In genomic region chr20:45968801-45969711, GRCh38 we compare ENCODE assay signal across 9 cellular contexts. TPM values are rescaled to one million over a fixed set of nuclear protein-coding genes. Genes with fewer than 3 reads are reported as not detected.
A peak's percentile ranks its signal among the peaks of the same experiment; 100 is the strongest.
DNase-seq lines count a peak whose midpoint lies in the region; ATAC-seq, FAIRE-seq and TF ChIP-seq lines count a peak whose summit lies in the region.
"Had no signal": no experiment of that assay in that cellular context is flagged by ENCODE, and none has a peak within 500 bp of the region (broad histone marks: within the 10 kb centered on the region; RNA-seq: fewer than 3 reads in every experiment).

No MANE protein-coding gene starts in this region.

- H4K20me1 ChIP-seq in K562 (replicated peaks; ENCODE audit: control insufficient read depth, insufficient read depth, low read length) = no peaks in the 10 kb centered on the region

- TF ChIP-seq RAD21 in K562 (CRISPR knock-in tag; conservative IDR thresholded peaks at IDR 0.05 in 1 of 2, IDR thresholded peaks at IDR 0.05 in 1 of 2) = no peak

- no peaks in the 10 kb centered on the region for H3K9me1 ChIP-seq in K562 (ENCODE audit: control insufficient read depth, insufficient read depth, low read length)

- H3K9ac ChIP-seq in K562 (ENCODE audit: insufficient read depth in 1 of 2, low read depth in 2 of 2, low read length in 2 of 2) = peak overlapping the region in 1 of 2 experiments; percentile 74; a peak in 2 of 4 replicates

- no peak for TF ChIP-seq POLR2A in K562 (conservative IDR thresholded peaks at IDR 0.05)

- peaks cover 10% of the 10 kb centered on the region for H3K27me3 Mint-ChIP-seq in CD4-positive, CD25-positive, alpha-beta regulatory T cell
- H3K27me3 Mint-ChIP-seq in nephron (ENCODE audit: low read depth) = peaks cover 3% of the 10 kb centered on the region

- H3K9me3 Mint-ChIP-seq in CD4-positive, CD25-positive, alpha-beta regulatory T cell = no peaks in the 10 kb centered on the region
- no peaks in the 10 kb centered on the region for H3K9me3 Mint-ChIP-seq in nephron
- H3K9me3 Mint-ChIP-seq: mesothelial cell of epicardium had no signal

- H3K79me2 ChIP-seq in K562 (ENCODE audit: control insufficient read depth, insufficient read depth, low read length) = peaks cover 14% of the 10 kb centered on the region

- H3K27ac ChIP-seq in CD4-positive, CD25-positive, alpha-beta regulatory T cell (ENCODE audit: insufficient read depth, low read length, poor library complexity, severe bottlenecking) = no peak overlapping the region
- H3K27ac ChIP-seq in K562 (ENCODE audit: extremely low read depth, low read depth, low read length) = no peak overlapping the region; the same call in 2 of the 3 replicates
- H3K27ac ChIP-seq in foreskin keratinocyte = no peak overlapping the region

- POLR2A ChIA-PET in K562 (lab: Yijun Ruan, JAX) = interaction anchor here (0.6 to 5.6 kb wide), 12 partner anchors 7 to 178 kb away, joined by 3 to 32 read pairs (median 4); partner anchors contain the start of genes DNTTIP1, PCIF1, SNX21 and WFDC3

- in situ Hi-C loops in K562 (cut with MboI) = no loop called here

- CTCF ChIA-PET in K562 (lab: Yijun Ruan, JAX; ENCODE audit: low intra/inter-chr PET ratio) = interaction anchor here (0.7 to 1.2 kb wide), 3 partner anchors 13 to 380 kb away, joined by 3 to 4 read pairs (median 4); no protein-coding TSS in a partner anchor

- peaks cover 32% of the 10 kb centered on the region for H3K4me1 ChIP-seq in CD4-positive, CD25-positive, alpha-beta regulatory T cell (ENCODE audit: control insufficient read depth, insufficient read depth, low read length, poor library complexity, severe bottlenecking)
- H3K4me1 ChIP-seq in K562 (replicated peaks in 1 of 2; ENCODE audit: control insufficient read depth in 2 of 2, insufficient read depth in 2 of 2, low read length in 2 of 2) (peaks cover 6 to 28% of the 10 kb centered on the region in 2 experiments; a peak in 4 of 5 replicates), foreskin keratinocyte (peaks cover 14% of the 10 kb centered on the region)

- no peak for FAIRE-seq in K562 (lab: Jason Lieb, UNC)

- intact Hi-C loops in K562 (cut with micrococcal nuclease) = no loop called here

- H3K27ac Mint-ChIP-seq in CD4-positive, CD25-positive, alpha-beta regulatory T cell = peak overlapping the region in 2 of 3 donors; percentile 91 to 100
- H3K27ac Mint-ChIP-seq in nephron = peak overlapping the region in 2 of 3 experiments; percentile 100

- H3K27me3 ChIP-seq in CD4-positive, CD25-positive, alpha-beta regulatory T cell (ENCODE audit: control insufficient read depth, insufficient read depth, low read length) = no peaks in the 10 kb centered on the region
- H3K27me3 ChIP-seq in K562 (ENCODE audit: control insufficient read depth in 2 of 2, insufficient read depth in 2 of 2, low read length in 2 of 2) (no peaks in the 10 kb centered on the region), foreskin keratinocyte (no peaks in the 10 kb centered on the region)

- no peak for TF ChIP-seq EP300 in K562 (IDR thresholded peaks at IDR 0.05; ENCODE audit: low read length)

- H3K36me3 ChIP-seq in CD4-positive, CD25-positive, alpha-beta regulatory T cell (ENCODE audit: control insufficient read depth, insufficient read depth, low read length) = peaks cover 48% of the 10 kb centered on the region
- H3K36me3 ChIP-seq in K562 (ENCODE audit: control insufficient read depth, insufficient read depth, low read length) = peaks cover 53% of the 10 kb centered on the region; the same call in 2 of the 3 replicates

- H3K4me3 Mint-ChIP-seq in CD4-positive, CD25-positive, alpha-beta regulatory T cell = peak overlapping the region in 3 of 4 donors; percentile 95 to 96 (median 96)
- peak overlapping the region; percentile 87 to 90 (median 88) for H3K4me3 Mint-ChIP-seq in nephron

- H3K4me3 ChIP-seq in CD4-positive, CD25-positive, alpha-beta regulatory T cell (ENCODE audit: low read depth, low read length) = peak overlapping the region; percentile 96
- no peak overlapping the region for H3K4me3 ChIP-seq in K562

- WGBS in K562 (ENCODE audit: insufficient coverage, low coverage, missing lambda C conversion rate) = 54% methylated on average over 12 of the region's 14 CpGs

- H3K36me3 Mint-ChIP-seq in CD4-positive, CD25-positive, alpha-beta regulatory T cell = peaks cover 9% of the 10 kb centered on the region
- peaks cover 15% of the 10 kb centered on the region for H3K36me3 Mint-ChIP-seq in nephron (ENCODE audit: low read depth)

- H3K9me3 ChIP-seq in CD4-positive, CD25-positive, alpha-beta regulatory T cell (ENCODE audit: control insufficient read depth in 2 of 2, low read length in 2 of 2) = no peaks in the 10 kb centered on the region
- H3K9me3 ChIP-seq in K562 (replicated peaks; ENCODE audit: control insufficient read depth, insufficient read depth, low read depth, low read length) = no peaks in the 10 kb centered on the region

- no TSS peak for BruUV-seq in K562 (replicated peaks; lab: Mats Ljungman, UMichigan)

- no peak overlapping the region for H3K4me2 ChIP-seq in K562 (ENCODE audit: insufficient read depth, low read length)

- TF ChIP-seq CTCF in K562 (IDR thresholded peaks at IDR 0.05 in 2 of 3, conservative IDR thresholded peaks at IDR 0.05 in 1 of 3; ENCODE audit: insufficient read depth in 2 of 3, low read depth in 1 of 3, low read length in 3 of 3) = no peak
- no peak for TF ChIP-seq CTCF in nephron (IDR thresholded peaks at IDR 0.05; ENCODE audit: unreplicated experiment in 3 of 3)
- TF ChIP-seq CTCF in foreskin keratinocyte (conservative IDR thresholded peaks at IDR 0.05) = no peak

- peaks cover 9 to 31% (median 18%) of the 10 kb centered on the region in 4 donors for H3K4me1 Mint-ChIP-seq in CD4-positive, CD25-positive, alpha-beta regulatory T cell
- H3K4me1 Mint-ChIP-seq in nephron = peaks cover 13% of the 10 kb centered on the region

- DNase-seq in CD4-positive, CD25-positive, alpha-beta regulatory T cell = no peak
- peak; percentile 65 for DNase-seq in HK-2 (ENCODE audit: unreplicated experiment)
- DNase-seq in K562 (ENCODE audit: extremely low read depth in 1 of 4, low spot score in 3 of 4) = peak in 1 of 4 experiments; percentile 4
- DNase-seq in foreskin keratinocyte = no peak
- DNase-seq in NCI-H2171 (lab: John Stamatoyannopoulos, UW) = no peak

- H2AFZ ChIP-seq in K562 (ENCODE audit: low read depth, low read length) = no peak overlapping the region

- no peak for ATAC-seq in CD4-positive, CD25-positive, alpha-beta regulatory T cell (ENCODE audit: low read depth in 2 of 2)
- ATAC-seq in K562 (no peak), GM19452 (IDR thresholded peaks at IDR 0.05; ENCODE audit: unreplicated experiment) (no peak), foreskin keratinocyte (no peak), GM18870 (IDR thresholded peaks at IDR 0.05; ENCODE audit: unreplicated experiment) (no peak)

RNA-seq across cellular contexts. Expression of gene ZNF335, which starts 2.9 kb away (rescaled TPM):
- total RNA-seq in CD4-positive, CD25-positive, alpha-beta regulatory T cell = 137 TPM
- 10 to 100 TPM in 3 of 4 donors, 1 to 10 TPM in 1; 8.2 to 15.1 (median 12.0) TPM for polyA plus RNA-seq in CD4-positive, CD25-positive, alpha-beta regulatory T cell
- 44.9 and 117 TPM in 2 replicates for total RNA-seq in K562 (2011; cell fraction: chromatin; rRNA removed; ENCODE audit: low replicate concordance)
- 57.4 and 66.4 TPM in 2 replicates for total RNA-seq in K562 (2011; cell fraction: nucleolus; rRNA removed)
- total RNA-seq in K562 (2011; cell fraction: nucleoplasm; rRNA removed) = 50.4 and 55.9 TPM in 2 replicates
- 11.6 and 14.0 TPM in 2 replicates for total RNA-seq in K562 (2014; rRNA removed)
- 3.3 and 4.3 TPM in 2 replicates for total RNA-seq in K562 (2014; rRNA removed; fragmentation: Illumina TruSeq; extraction: Trizol)
- 7.6 and 7.7 TPM in 2 replicates for total RNA-seq in K562 (2015; rRNA removed; fragmentation: Illumina TruSeq; extraction: Trizol)
- total RNA-seq in K562 (2021) = 13.8 and 16.0 TPM in 2 replicates
- polyA plus RNA-seq in K562 (2011; rRNA removed) = 4.8 and 9.5 TPM in 2 replicates
- 5.6 and 9.3 TPM in 2 replicates for polyA plus RNA-seq in K562 (2011; cell fraction: cytosol; rRNA removed)
- polyA plus RNA-seq in K562 (2011; cell fraction: nucleus; rRNA removed) = 35.4 and 61.3 TPM in 2 replicates
- polyA plus RNA-seq in K562 (2012) = 8.2 and 13.0 TPM in 2 replicates
- 9.0 and 12.6 TPM in 2 replicates for polyA plus RNA-seq in K562 (2014; fragmentation: Illumina TruSeq; extraction: Trizol)
- polyA plus RNA-seq in K562 (2014; fragmentation: Nextera tagmentation; extraction: Ambion mirVana) = under 1 TPM; 0.39 to 0.50 TPM
- polyA plus RNA-seq in K562 (2014; rRNA removed) = 10.4 and 13.2 TPM in 2 replicates
- 8.5 and 9.4 TPM in 2 replicates for polyA minus RNA-seq in K562 (2011; rRNA and poly(A)+ RNA removed)
- polyA minus RNA-seq in K562 (2011; cell fraction: cytosol; rRNA and poly(A)+ RNA removed) = 6.1 and 7.8 TPM in 2 replicates
- 23.6 and 24.7 TPM in 2 replicates for polyA minus RNA-seq in K562 (2011; cell fraction: nucleus; rRNA and poly(A)+ RNA removed)
- 14.2 and 15.7 TPM in 2 replicates for total RNA-seq in foreskin keratinocyte
- polyA plus RNA-seq in foreskin keratinocyte = 8.3 and 8.6 TPM in 2 replicates

RNA-seq across cellular contexts. Expression of gene PCIF1, which starts 34.6 kb away (rescaled TPM):
- 95.3 TPM for total RNA-seq in CD4-positive, CD25-positive, alpha-beta regulatory T cell
- polyA plus RNA-seq in CD4-positive, CD25-positive, alpha-beta regulatory T cell = 10 to 100 TPM; 82.0 to 93.6 (median 91.8) TPM
- total RNA-seq in K562 (2011; cell fraction: chromatin; rRNA removed; ENCODE audit: low replicate concordance) = 23.1 and 62.7 TPM in 2 replicates
- 46.3 and 47.2 TPM in 2 replicates for total RNA-seq in K562 (2011; cell fraction: nucleolus; rRNA removed)
- total RNA-seq in K562 (2011; cell fraction: nucleoplasm; rRNA removed) = 25.7 and 30.1 TPM in 2 replicates
- total RNA-seq in K562 (2014; rRNA removed) (9.8 and 12.3 TPM in 2 replicates), K562 (2014; rRNA removed; fragmentation: Illumina TruSeq; extraction: Trizol) (7.7 and 9.6 TPM in 2 replicates), K562 (2015; rRNA removed; fragmentation: Illumina TruSeq; extraction: Trizol) (9.7 and 11.3 TPM in 2 replicates), K562 (2021) (29.4 and 30.0 TPM in 2 replicates), foreskin keratinocyte (14.6 and 17.2 TPM in 2 replicates)
- polyA plus RNA-seq in K562 (2011; rRNA removed) (11.1 and 15.3 TPM in 2 replicates), K562 (2014; fragmentation: Illumina TruSeq; extraction: Trizol) (27.8 and 33.7 TPM in 2 replicates), K562 (2014; fragmentation: Nextera tagmentation; extraction: Ambion mirVana) (10 to 100 TPM in 1 of 2 experiments, 1 to 10 TPM in 1; 5.8 to 12.9 TPM), K562 (2014; rRNA removed) (18.9 and 20.0 TPM in 2 replicates), foreskin keratinocyte (19.3 and 20.7 TPM in 2 replicates)
- polyA plus RNA-seq in K562 (2011; cell fraction: cytosol; rRNA removed) = 20.6 and 30.6 TPM in 2 replicates
- 50.4 and 55.2 TPM in 2 replicates for polyA plus RNA-seq in K562 (2011; cell fraction: nucleus; rRNA removed)
- polyA plus RNA-seq in K562 (2012) = 25.3 and 34.4 TPM in 2 replicates
- polyA minus RNA-seq in K562 (2011; rRNA and poly(A)+ RNA removed) = 10.7 and 11.1 TPM in 2 replicates
- 15.3 and 20.8 TPM in 2 replicates for polyA minus RNA-seq in K562 (2011; cell fraction: cytosol; rRNA and poly(A)+ RNA removed)
- 29.6 and 39.9 TPM in 2 replicates for polyA minus RNA-seq in K562 (2011; cell fraction: nucleus; rRNA and poly(A)+ RNA removed)

RNA-seq across cellular contexts. Expression of gene MMP9, which starts 39.7 kb away (rescaled TPM):
- 4.9 TPM for total RNA-seq in CD4-positive, CD25-positive, alpha-beta regulatory T cell
- polyA plus RNA-seq in CD4-positive, CD25-positive, alpha-beta regulatory T cell = not detected
- total RNA-seq in K562 (2011; cell fraction: chromatin; rRNA removed; ENCODE audit: low replicate concordance) = not detected in 2 replicates
- total RNA-seq in K562 (2011; cell fraction: nucleolus; rRNA removed) = not detected in 2 replicates
- not detected in 2 replicates for total RNA-seq in K562 (2011; cell fraction: nucleoplasm; rRNA removed)
- total RNA-seq in K562 (2014; rRNA removed) = 0.04 TPM in 1 of 2 replicates, not detected in the other
- total RNA-seq in K562 (2014; rRNA removed; fragmentation: Illumina TruSeq; extraction: Trizol) = not detected in 2 replicates
- not detected in 2 replicates for total RNA-seq in K562 (2015; rRNA removed; fragmentation: Illumina TruSeq; extraction: Trizol)
- total RNA-seq in K562 (2021) = not detected in 2 replicates
- polyA plus RNA-seq in K562 (2011; rRNA removed) = not detected in 2 replicates
- polyA plus RNA-seq in K562 (2011; cell fraction: cytosol; rRNA removed) = 0.03 TPM in 1 of 2 replicates, not detected in the other
- polyA plus RNA-seq in K562 (2011; cell fraction: nucleus; rRNA removed) = not detected in 2 replicates
- 0.04 TPM in 1 of 2 replicates, not detected in the other for polyA plus RNA-seq in K562 (2012)
- not detected in 2 replicates for polyA plus RNA-seq in K562 (2014; fragmentation: Illumina TruSeq; extraction: Trizol)
- polyA plus RNA-seq in K562 (2014; fragmentation: Nextera tagmentation; extraction: Ambion mirVana) = not detected
- 0.07 TPM in 1 of 2 replicates, not detected in the other for polyA plus RNA-seq in K562 (2014; rRNA removed)
- not detected in 2 replicates for polyA minus RNA-seq in K562 (2011; rRNA and poly(A)+ RNA removed)
- polyA minus RNA-seq in K562 (2011; cell fraction: cytosol; rRNA and poly(A)+ RNA removed) = not detected in 2 replicates
- not detected in 2 replicates for polyA minus RNA-seq in K562 (2011; cell fraction: nucleus; rRNA and poly(A)+ RNA removed)
- total RNA-seq in foreskin keratinocyte = 40.5 and 266 TPM in 2 replicates
- 44.4 and 338 TPM in 2 replicates for polyA plus RNA-seq in foreskin keratinocyte
- total RNA-seq: mesothelial cell of epicardium had no signal

RNA-seq across cellular contexts. Expression of gene PLTP, which starts 57.1 kb away (rescaled TPM):
- 0.67 TPM for total RNA-seq in CD4-positive, CD25-positive, alpha-beta regulatory T cell
- polyA plus RNA-seq in CD4-positive, CD25-positive, alpha-beta regulatory T cell = 1 to 10 TPM in 3 of 4 donors, not detected in 1; 2.0 to 4.6 (median 2.3) TPM
- 8.2 and 29.4 TPM in 2 replicates for total RNA-seq in K562 (2011; cell fraction: chromatin; rRNA removed; ENCODE audit: low replicate concordance)
- total RNA-seq in K562 (2011; cell fraction: nucleolus; rRNA removed) = 32.4 and 37.9 TPM in 2 replicates
- 20.8 and 24.0 TPM in 2 replicates for total RNA-seq in K562 (2011; cell fraction: nucleoplasm; rRNA removed)
- total RNA-seq in K562 (2014; rRNA removed) (18.6 and 28.2 TPM in 2 replicates), K562 (2014; rRNA removed; fragmentation: Illumina TruSeq; extraction: Trizol) (5.5 and 9.1 TPM in 2 replicates), K562 (2015; rRNA removed; fragmentation: Illumina TruSeq; extraction: Trizol) (16.8 and 17.6 TPM in 2 replicates), K562 (2021) (28.7 and 29.3 TPM in 2 replicates), foreskin keratinocyte (58.8 and 59.5 TPM in 2 replicates)
- polyA plus RNA-seq in K562 (2011; rRNA removed) (12.2 and 24.1 TPM in 2 replicates), K562 (2014; fragmentation: Illumina TruSeq; extraction: Trizol) (25.8 and 26.5 TPM in 2 replicates), K562 (2014; fragmentation: Nextera tagmentation; extraction: Ambion mirVana) (1 to 10 TPM; 2.8 to 6.6 TPM), K562 (2014; rRNA removed) (24.5 and 25.6 TPM in 2 replicates), foreskin keratinocyte (82.8 and 86.4 TPM in 2 replicates)
- polyA plus RNA-seq in K562 (2011; cell fraction: cytosol; rRNA removed) = 41.5 and 45.1 TPM in 2 replicates
- polyA plus RNA-seq in K562 (2011; cell fraction: nucleus; rRNA removed) = 26.5 and 28.2 TPM in 2 replicates
- 30.0 and 78.8 TPM in 2 replicates for polyA plus RNA-seq in K562 (2012)
- polyA minus RNA-seq in K562 (2011; rRNA and poly(A)+ RNA removed) = 8.0 and 8.4 TPM in 2 replicates
- 11.8 and 17.6 TPM in 2 replicates for polyA minus RNA-seq in K562 (2011; cell fraction: cytosol; rRNA and poly(A)+ RNA removed)
- 8.2 and 11.1 TPM in 2 replicates for polyA minus RNA-seq in K562 (2011; cell fraction: nucleus; rRNA and poly(A)+ RNA removed)

RNA-seq across cellular contexts. Expression of gene SLC12A5, which starts 60.0 kb away (rescaled TPM):
- not detected for total RNA-seq in CD4-positive, CD25-positive, alpha-beta regulatory T cell
- polyA plus RNA-seq in CD4-positive, CD25-positive, alpha-beta regulatory T cell = not detected
- 1.3 and 3.1 TPM in 2 replicates for total RNA-seq in K562 (2011; cell fraction: chromatin; rRNA removed; ENCODE audit: low replicate concordance)
- 1.4 and 2.2 TPM in 2 replicates for total RNA-seq in K562 (2011; cell fraction: nucleolus; rRNA removed)
- 1.5 and 3.8 TPM in 2 replicates for total RNA-seq in K562 (2011; cell fraction: nucleoplasm; rRNA removed)
- total RNA-seq in K562 (2014; rRNA removed) = 2.2 and 2.4 TPM in 2 replicates
- 0.36 and 1.4 TPM in 2 replicates for total RNA-seq in K562 (2014; rRNA removed; fragmentation: Illumina TruSeq; extraction: Trizol)
- total RNA-seq in K562 (2015; rRNA removed; fragmentation: Illumina TruSeq; extraction: Trizol) = 1.2 and 4.1 TPM in 2 replicates
- 5.3 and 6.2 TPM in 2 replicates for total RNA-seq in K562 (2021)
- polyA plus RNA-seq in K562 (2011; rRNA removed) = 1.8 and 3.0 TPM in 2 replicates
- polyA plus RNA-seq in K562 (2011; cell fraction: cytosol; rRNA removed) = 3.9 and 11.1 TPM in 2 replicates
- 3.3 and 4.6 TPM in 2 replicates for polyA plus RNA-seq in K562 (2011; cell fraction: nucleus; rRNA removed)
- 10.0 and 16.1 TPM in 2 replicates for polyA plus RNA-seq in K562 (2012)
- polyA plus RNA-seq in K562 (2014; fragmentation: Illumina TruSeq; extraction: Trizol) = 6.2 and 6.7 TPM in 2 replicates
- 1 to 10 TPM in 1 of 2 experiments, under 1 TPM in 1; 0.71 to 2.1 TPM for polyA plus RNA-seq in K562 (2014; fragmentation: Nextera tagmentation; extraction: Ambion mirVana)
- polyA plus RNA-seq in K562 (2014; rRNA removed) = 7.5 and 8.5 TPM in 2 replicates
- 0.66 TPM in 1 of 2 replicates, not detected in the other for polyA minus RNA-seq in K562 (2011; rRNA and poly(A)+ RNA removed)
- polyA minus RNA-seq in K562 (2011; cell fraction: cytosol; rRNA and poly(A)+ RNA removed) = 3.9 TPM in 1 of 2 replicates, not detected in the other
- polyA minus RNA-seq in K562 (2011; cell fraction: nucleus; rRNA and poly(A)+ RNA removed) = 0.40 and 0.44 TPM in 2 replicates
- total RNA-seq in foreskin keratinocyte = 1.7 and 3.2 TPM in 2 replicates
- 3.6 and 5.9 TPM in 2 replicates for polyA plus RNA-seq in foreskin keratinocyte
